Comparison of ENCODE assay signal across 8 cellular contexts in the genomic region with DNA sequence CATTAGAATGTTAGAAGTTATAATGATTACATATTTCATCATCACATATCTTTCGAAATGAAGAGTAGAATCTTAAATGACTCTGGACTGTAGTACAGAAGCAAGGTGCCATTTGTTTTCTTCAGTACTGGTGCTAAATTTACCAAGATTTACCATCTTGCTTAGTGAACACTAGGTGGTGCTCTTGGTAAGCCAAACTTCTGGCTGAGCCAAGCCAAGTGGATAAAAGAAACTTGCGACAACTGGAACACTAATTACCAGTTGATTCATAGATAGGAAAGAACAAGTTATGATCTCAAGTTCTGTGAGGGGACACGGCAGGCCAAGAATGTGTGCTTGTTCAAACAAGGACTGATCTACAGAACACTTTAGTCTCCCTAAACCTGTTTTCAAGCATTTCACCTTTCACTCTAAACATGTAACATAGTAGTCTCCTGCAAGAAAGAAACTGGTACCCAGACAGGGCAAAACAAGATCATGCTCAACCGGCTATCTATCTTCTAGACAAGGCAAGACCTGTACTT. TPM values are rescaled to one million over a fixed set of nuclear protein-coding genes. Genes with fewer than 3 reads are reported as not detected.
DNase-seq lines count a peak whose midpoint lies in the region; ATAC-seq, FAIRE-seq and TF ChIP-seq lines count a peak whose summit lies in the region.

No MANE protein-coding gene starts in this region.

- no peak overlapping the region for H2AFZ ChIP-seq in endothelial cell of umbilical vein (ENCODE audit: low read depth, low read length)

- ATAC-seq in GM18868 (IDR thresholded peaks at IDR 0.05; ENCODE audit: unreplicated experiment) (peak; percentile 83), HG03060 (IDR thresholded peaks at IDR 0.05; ENCODE audit: low read depth, unreplicated experiment) (peak; percentile 48), mucosa of descending colon (peak; percentile 94)

- no peak overlapping the region for H3K9ac ChIP-seq in endothelial cell of umbilical vein (replicated peaks; ENCODE audit: extremely low read depth, insufficient read depth, low read length)

- no peaks in the 10 kb centered on the region for H3K9me3 ChIP-seq in endothelial cell of umbilical vein (replicated peaks; ENCODE audit: control insufficient read depth, insufficient read depth, low read length)
- H3K9me3 ChIP-seq in mucosa of descending colon = no peaks in the 10 kb centered on the region

- no peaks in the 10 kb centered on the region for H3K27me3 ChIP-seq in endothelial cell of umbilical vein (ENCODE audit: control insufficient read depth in 2 of 2, insufficient read depth in 2 of 2, low read length in 2 of 2)

- H3K4me2 ChIP-seq in endothelial cell of umbilical vein (ENCODE audit: insufficient read depth, low read length) = no peak overlapping the region

- dilution Hi-C loops in endothelial cell of umbilical vein (cut with MboI; ENCODE audit: extremely low pct_ligation_motif_present, low sequenced_read_pairs) = no loop called here

- peak overlapping the region; percentile 11 for H3K27ac Mint-ChIP-seq in T-helper 2 cell treated with Interferon-gamma antibody and Interleukin-4, amounts not matched to agents 5 μg/mL and 100 μg/mL, for 36 hours

- no peaks in the 10 kb centered on the region for H3K27me3 Mint-ChIP-seq in T-helper 2 cell treated with Interferon-gamma antibody and Interleukin-4, amounts not matched to agents 5 μg/mL and 100 μg/mL, for 36 hours (ENCODE audit: low read depth)

- no TSS peak for BruUV-seq in endothelial cell of umbilical vein (replicated peaks; lab: Mats Ljungman, UMichigan)

- H3K4me1 Mint-ChIP-seq in T-helper 2 cell treated with Interferon-gamma antibody and Interleukin-4, amounts not matched to agents 5 μg/mL and 100 μg/mL, for 36 hours (ENCODE audit: low read depth) = peaks cover 10% of the 10 kb centered on the region

- H4K20me1 ChIP-seq in endothelial cell of umbilical vein (replicated peaks; ENCODE audit: control insufficient read depth, extremely low read depth, insufficient read depth, low read length) = no peaks in the 10 kb centered on the region

- H3K4me1 ChIP-seq in endothelial cell of umbilical vein (ENCODE audit: control insufficient read depth, extremely low read depth, insufficient read depth, low read length) (peaks cover 7% of the 10 kb centered on the region), mucosa of descending colon (ENCODE audit: low read depth) (no peaks in the 10 kb centered on the region)

- TF ChIP-seq CTCF in endothelial cell of umbilical vein (IDR thresholded peaks at IDR 0.05; ENCODE audit: extremely low read depth in 1 of 2, insufficient read depth in 1 of 2, low read depth in 1 of 2, low read length in 2 of 2) (peak; percentile 54), mucosa of descending colon (IDR thresholded peaks at IDR 0.05) (peak; percentile 45)

- no peak for TF ChIP-seq POLR2A in endothelial cell of umbilical vein (IDR thresholded peaks at IDR 0.05; ENCODE audit: low read depth, low read length)

- H3K4me3 ChIP-seq in endothelial cell of umbilical vein (replicated peaks in 1 of 3; ENCODE audit: insufficient read depth in 1 of 3, low read depth in 1 of 3, low read length in 3 of 3) (no peak overlapping the region), mucosa of descending colon (no peak overlapping the region)

- no peaks in the 10 kb centered on the region for H3K9me1 ChIP-seq in endothelial cell of umbilical vein (replicated peaks; ENCODE audit: control insufficient read depth, extremely low read depth, insufficient read depth, low read length)

- FAIRE-seq in endothelial cell of umbilical vein (lab: Jason Lieb, UNC) = peak; percentile 95

- DNase-seq in COLO829 (ENCODE audit: low spot score) = peak; percentile 65
- DNase-seq in NCI-H2081 (lab: John Stamatoyannopoulos, UW) = peak; percentile 52 to 67
- DNase-seq in T-helper 2 cell treated with Interferon-gamma antibody and Interleukin-4, amounts not matched to agents 5 μg/mL and 100 μg/mL, for 36 hours (ENCODE audit: low spot score) = peak; percentile 19
- DNase-seq in endothelial cell of umbilical vein (ENCODE audit: low read depth, low spot score) = peak; percentile 82
- peak in 1 of 3 donors; percentile 39 for DNase-seq in mucosa of descending colon
- no peak for DNase-seq in T-helper 9 cell

- H3K36me3 Mint-ChIP-seq in T-helper 2 cell treated with Interferon-gamma antibody and Interleukin-4, amounts not matched to agents 5 μg/mL and 100 μg/mL, for 36 hours (ENCODE audit: low read depth) = peaks cover 20% of the 10 kb centered on the region

- no peak overlapping the region for H3K4me3 Mint-ChIP-seq in T-helper 2 cell treated with Interferon-gamma antibody and Interleukin-4, amounts not matched to agents 5 μg/mL and 100 μg/mL, for 36 hours

- no peaks in the 10 kb centered on the region for H3K9me3 Mint-ChIP-seq in T-helper 2 cell treated with Interferon-gamma antibody and Interleukin-4, amounts not matched to agents 5 μg/mL and 100 μg/mL, for 36 hours

- H3K27ac ChIP-seq in endothelial cell of umbilical vein (ENCODE audit: insufficient read depth, low read depth, low read length) = no peak overlapping the region

- no peaks in the 10 kb centered on the region for H3K79me2 ChIP-seq in endothelial cell of umbilical vein (ENCODE audit: control insufficient read depth, insufficient read depth, low read length)

- H3K36me3 ChIP-seq in endothelial cell of umbilical vein (ENCODE audit: control insufficient read depth in 2 of 2, extremely low read depth in 1 of 2, insufficient read depth in 2 of 2, low read length in 2 of 2) (no peaks in the 10 kb centered on the region), mucosa of descending colon (ENCODE audit: low read depth) (no peaks in the 10 kb centered on the region)

- POLR2A ChIA-PET in endothelial cell of umbilical vein (lab: Charles Lee) = no interaction called here

- intact Hi-C loops in endothelial cell of umbilical vein (cut with micrococcal nuclease) = loop anchor here (1.0 to 2.0 kb wide), 9 partner anchors 37 to 449 kb away; a partner anchor contains a TSS
- intact Hi-C loops in mucosa of descending colon (cut with DNase I, micrococcal nuclease) = loop anchor here in 1 of 2 donors (5.0 kb wide), 2 partner anchors 64 to 229 kb away; a partner anchor contains a TSS

- CTCF ChIA-PET in endothelial cell of umbilical vein (lab: Charles Lee) = interaction anchor here (0.8 to 4.1 kb wide), 18 partner anchors 9 to 248 kb away, joined by 3 to 47 read pairs (median 6); a partner anchor contains a TSS

TF ChIP-seq in endothelial cell of umbilical vein, 7 proteins besides CTCF, POLR2A, EP300 and RAD21:
- no peak for TF ChIP-seq JUN (IDR thresholded peaks at IDR 0.05; ENCODE audit: borderline replicate concordance, insufficient read depth, insufficient read length, low read depth)
- peak; percentile 34 for TF ChIP-seq GATA2 (IDR thresholded peaks at IDR 0.05; ENCODE audit: insufficient read depth, insufficient read length, low read depth, low read length)
- no peak for TF ChIP-seq MYC (IDR thresholded peaks at IDR 0.05; ENCODE audit: low read depth, low read length)
TF ChIP-seq in endothelial cell of umbilical vein: peak in this region for 1.

RNA-seq across cellular contexts. Expression of a gene that starts 19.8 kb away (rescaled TPM):
- total RNA-seq in endothelial cell of umbilical vein (15.4 and 16.1 TPM in 2 replicates), mucosa of descending colon (10 to 100 TPM; 10.7 to 13.1 (median 11.5) TPM)
- polyA plus RNA-seq in endothelial cell of umbilical vein = 10.6 and 15.4 TPM in 2 replicates
- 6.8 and 9.8 TPM in 2 replicates for polyA plus RNA-seq in endothelial cell of umbilical vein (2011; cell fraction: cytosol; rRNA removed)
- 17.2 and 26.5 TPM in 2 replicates for polyA plus RNA-seq in endothelial cell of umbilical vein (2011; cell fraction: nucleus; rRNA removed)
- polyA plus RNA-seq in endothelial cell of umbilical vein (2012) = 9.3 and 11.0 TPM in 2 replicates
- polyA minus RNA-seq in endothelial cell of umbilical vein = 23.3 and 24.3 TPM in 2 replicates
- 17.3 TPM for polyA minus RNA-seq in endothelial cell of umbilical vein (2011; cell fraction: cytosol; rRNA and poly(A)+ RNA removed)
- polyA minus RNA-seq in endothelial cell of umbilical vein (2011; cell fraction: nucleus; rRNA and poly(A)+ RNA removed) = 48.4 and 54.6 TPM in 2 replicates

RNA-seq across cellular contexts. Expression of a gene that starts 20.2 kb away (rescaled TPM):
- total RNA-seq in endothelial cell of umbilical vein (12.6 and 13.2 TPM in 2 replicates), mucosa of descending colon (10 to 100 TPM; 14.5 to 18.4 (median 14.5) TPM)
- polyA plus RNA-seq in endothelial cell of umbilical vein = 2.3 and 2.8 TPM in 2 replicates
- 2.8 and 3.0 TPM in 2 replicates for polyA plus RNA-seq in endothelial cell of umbilical vein (2011; cell fraction: cytosol; rRNA removed)
- polyA plus RNA-seq in endothelial cell of umbilical vein (2011; cell fraction: nucleus; rRNA removed) = 5.6 and 8.5 TPM in 2 replicates
- polyA plus RNA-seq in endothelial cell of umbilical vein (2012) = 5.6 and 7.1 TPM in 2 replicates
- polyA minus RNA-seq in endothelial cell of umbilical vein = 13.2 and 13.7 TPM in 2 replicates
- polyA minus RNA-seq in endothelial cell of umbilical vein (2011; cell fraction: cytosol; rRNA and poly(A)+ RNA removed) = 8.3 TPM
- polyA minus RNA-seq in endothelial cell of umbilical vein (2011; cell fraction: nucleus; rRNA and poly(A)+ RNA removed) = 10.1 and 11.5 TPM in 2 replicates
